1 cellular context compared by ENCODE assay signal in the genomic region with DNA sequence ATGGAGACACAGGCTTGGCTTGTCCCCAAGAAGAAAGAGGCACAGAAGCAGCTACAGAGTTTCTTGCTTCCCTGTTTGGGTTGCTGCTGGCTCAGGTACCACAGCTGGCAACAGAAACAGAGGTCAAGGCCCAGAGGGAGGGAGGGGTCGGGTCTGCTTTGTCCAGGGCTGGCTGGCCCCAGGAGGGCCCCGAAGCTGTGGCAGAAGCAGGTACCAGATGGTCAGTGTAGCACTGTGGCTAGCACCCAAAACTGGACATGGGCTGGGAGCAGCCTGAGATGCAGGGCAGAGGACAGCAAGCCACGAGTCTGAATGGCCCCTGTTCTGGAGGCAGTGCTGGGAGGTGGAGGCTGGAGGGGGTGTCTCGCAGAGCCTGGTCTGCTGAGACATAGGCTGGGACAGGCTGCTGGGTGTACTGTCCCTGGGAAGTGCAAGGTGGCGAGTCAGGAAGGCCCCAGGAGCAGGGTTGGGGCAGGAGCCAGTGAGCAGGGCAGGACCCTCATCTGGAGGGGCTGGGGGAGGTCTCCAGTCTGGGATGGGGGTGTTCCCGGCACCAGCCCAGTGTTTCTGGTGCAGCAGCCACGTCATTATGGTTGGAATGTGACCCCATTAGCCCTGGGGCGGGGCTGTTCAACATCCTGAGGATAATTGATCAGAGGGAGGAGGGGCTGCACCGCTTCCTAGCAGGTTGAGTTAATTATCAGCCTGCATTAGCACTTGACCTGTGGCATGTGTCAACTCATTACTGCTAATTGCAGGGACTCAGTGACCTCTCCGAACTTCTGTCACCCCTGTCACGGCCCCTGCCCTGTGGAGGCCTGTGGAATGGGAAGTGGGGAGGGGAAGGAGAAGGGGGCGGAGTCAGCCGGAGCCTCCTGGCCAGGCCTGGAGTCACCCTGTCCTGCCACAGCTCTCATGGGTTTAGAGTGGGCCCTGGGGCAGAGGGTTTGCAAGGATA.
TF ChIP-seq lines count a peak whose summit lies in the region.

No MANE protein-coding gene starts in this region.

TF ChIP-seq in WTC11, 78 proteins besides CTCF, POLR2A, EP300 and RAD21 (continued from another document):
- TF ChIP-seq FOXP4 (CRISPR knock-in tag; IDR thresholded peaks at IDR 0.05) (no peak), CBFB (CRISPR knock-in tag; IDR thresholded peaks at IDR 0.05; ENCODE audit: low read depth) (no peak), NR1H2 (CRISPR knock-in tag; IDR thresholded peaks at IDR 0.05) (no peak), IRF1 (CRISPR knock-in tag; IDR thresholded peaks at IDR 0.05) (no peak), ZNF281 (CRISPR knock-in tag; IDR thresholded peaks at IDR 0.05) (no peak), MXD4 (CRISPR knock-in tag; IDR thresholded peaks at IDR 0.05; ENCODE audit: borderline replicate concordance) (no peak), ZNF138 (CRISPR knock-in tag; conservative IDR thresholded peaks at IDR 0.05) (no peak)
- TF ChIP-seq, protein P1, sequence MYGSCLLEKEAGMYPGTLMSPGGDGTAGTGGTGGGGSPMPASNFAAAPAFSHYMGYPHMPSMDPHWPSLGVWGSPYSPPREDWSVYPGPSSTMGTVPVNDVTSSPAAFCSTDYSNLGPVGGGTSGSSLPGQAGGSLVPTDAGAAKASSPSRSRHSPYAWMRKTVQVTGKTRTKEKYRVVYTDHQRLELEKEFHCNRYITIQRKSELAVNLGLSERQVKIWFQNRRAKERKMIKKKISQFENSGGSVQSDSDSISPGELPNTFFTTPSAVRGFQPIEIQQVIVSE (CRISPR knock-in tag; IDR thresholded peaks at IDR 0.05; ENCODE audit: borderline replicate concordance) = no peak
- TF ChIP-seq, protein P2, sequence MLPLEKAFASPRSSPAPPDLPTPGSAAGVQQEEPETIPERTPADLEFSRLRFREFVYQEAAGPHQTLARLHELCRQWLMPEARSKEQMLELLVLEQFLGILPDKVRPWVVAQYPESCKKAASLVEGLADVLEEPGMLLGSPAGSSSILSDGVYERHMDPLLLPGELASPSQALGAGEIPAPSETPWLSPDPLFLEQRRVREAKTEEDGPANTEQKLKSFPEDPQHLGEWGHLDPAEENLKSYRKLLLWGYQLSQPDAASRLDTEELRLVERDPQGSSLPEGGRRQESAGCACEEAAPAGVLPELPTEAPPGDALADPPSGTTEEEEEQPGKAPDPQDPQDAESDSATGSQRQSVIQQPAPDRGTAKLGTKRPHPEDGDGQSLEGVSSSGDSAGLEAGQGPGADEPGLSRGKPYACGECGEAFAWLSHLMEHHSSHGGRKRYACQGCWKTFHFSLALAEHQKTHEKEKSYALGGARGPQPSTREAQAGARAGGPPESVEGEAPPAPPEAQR (CRISPR knock-in tag; IDR thresholded peaks at IDR 0.05) = no peak
